ENCODE assay signal across 10 cellular contexts in the genomic region with DNA sequence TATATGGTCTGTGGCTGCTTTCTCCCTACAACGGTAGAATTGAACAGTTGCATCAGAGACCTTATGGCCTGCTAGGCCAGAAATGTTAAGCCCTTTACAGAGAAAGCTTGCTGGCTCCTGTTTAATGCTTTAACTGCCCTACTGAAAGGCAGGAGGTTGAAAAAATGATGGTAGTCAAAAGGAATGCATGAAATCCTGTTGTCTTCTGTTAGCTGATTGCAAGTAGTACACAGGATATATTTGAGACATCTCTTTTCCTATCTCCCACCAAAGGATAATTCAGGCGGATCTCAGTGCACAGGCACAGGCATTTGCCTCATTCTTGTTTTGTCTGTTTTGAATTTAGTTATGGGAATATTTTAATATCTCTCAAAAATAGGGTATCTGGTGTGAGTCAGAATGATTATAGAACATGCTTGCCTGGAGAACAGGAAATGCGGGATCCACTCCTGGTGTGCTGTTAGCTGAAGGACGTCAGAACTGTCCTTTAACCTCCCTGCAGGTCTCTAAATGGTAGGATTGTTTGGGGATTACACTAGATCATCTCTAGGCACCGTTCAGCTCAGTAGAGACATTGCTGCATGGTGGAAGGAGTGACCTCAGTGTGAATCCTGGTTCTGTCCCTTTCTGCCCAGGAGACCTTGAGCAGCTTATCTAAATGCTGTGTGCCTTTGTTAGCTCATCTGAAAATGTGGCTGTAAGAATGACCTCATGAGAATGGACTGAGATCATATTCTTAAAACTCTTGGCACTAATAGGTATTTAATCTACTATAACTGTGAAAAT. TPM values are rescaled to one million over a fixed set of nuclear protein-coding genes. Genes with fewer than 3 reads are reported as not detected.
DNase-seq lines count a peak whose midpoint lies in the region; ATAC-seq and TF ChIP-seq lines count a peak whose summit lies in the region.
"Had no signal": no experiment of that assay in that cellular context is flagged by ENCODE, and none has a peak within 500 bp of the region (broad histone marks: within the 10 kb centered on the region; RNA-seq: fewer than 3 reads in every experiment).

No MANE protein-coding gene starts in this region.

- POLR2A ChIA-PET in PC-3 (lab: Charles Lee; ENCODE audit: unreplicated experiment) = no interaction called here
- POLR2A ChIA-PET in GM10248 (lab: Yijun Ruan, JAX) = interaction anchor here (0.7 to 1.1 kb wide), 2 partner anchors 17 to 20 kb away, joined by 4 to 8 read pairs; no protein-coding TSS in a partner anchor

- no peak overlapping the region for H4K91ac ChIP-seq in H9 (ENCODE audit: insufficient read length, low read depth, low read length)

- no peak overlapping the region for H4K8ac ChIP-seq in H9 (replicated peaks; ENCODE audit: insufficient read length, low read depth, low read length)

- in situ Hi-C loops in gastrocnemius medialis (cut with MboI; ENCODE audit: low sequenced_read_pairs in 4 of 4) = no loop called here

- peak; percentile 87 for DNase-seq in DMS53 (lab: John Stamatoyannopoulos, UW)
- DNase-seq in PC-3 = peak; percentile 87
- no peak for DNase-seq in neural crest cell (ENCODE audit: low read depth, low spot score)
- DNase-seq in GM10248 (ENCODE audit: extremely low spot score) = no peak
- DNase-seq in H9 = no peak
- DNase-seq in gastrocnemius medialis = no peak
- DNase-seq: activated gamma-delta T cell, nucleus accumbens had no signal

- H2AFZ ChIP-seq in PC-3 (ENCODE audit: low read length) = no peak overlapping the region
- no peak overlapping the region for H2AFZ ChIP-seq in H9 (ENCODE audit: low read length)

- peaks cover 8% of the 10 kb centered on the region for H3F3A ChIP-seq in PC-3 (ENCODE audit: low read length, unreplicated experiment)

- no TSS peak for BruUV-seq in PC-3 (replicated peaks; lab: Mats Ljungman, UMichigan)

- H2BK20ac ChIP-seq in H9 (ENCODE audit: low read depth, low read length, poor library complexity, severe bottlenecking) = no peak overlapping the region

- H3K4me3 Mint-ChIP-seq in neural crest cell (no peak overlapping the region), H9 (peak overlapping the region in 1 of 2 experiments; percentile 6; a peak in 1 of 5 replicates)

- H2BK15ac ChIP-seq in H9 (ENCODE audit: low read depth, low read length) = no peak overlapping the region

- H3K56ac ChIP-seq in H9 (ENCODE audit: insufficient read length, low read depth, low read length) = no peak overlapping the region

- H3K14ac ChIP-seq in H9 (ENCODE audit: insufficient read depth, low read length) = no peak overlapping the region

- no peak overlapping the region for H3K4ac ChIP-seq in H9 (ENCODE audit: low read depth, low read length)

- no peak overlapping the region for H2BK12ac ChIP-seq in H9 (ENCODE audit: insufficient read length, low read depth, low read length)

- H4K20me1 ChIP-seq in PC-3 (ENCODE audit: low read length) = no peaks in the 10 kb centered on the region
- no peaks in the 10 kb centered on the region for H4K20me1 ChIP-seq in H9 (ENCODE audit: control insufficient read depth, insufficient read depth, insufficient read length)

- H3K79me1 ChIP-seq in H9 (ENCODE audit: insufficient read depth, low read depth, low read length, poor library complexity, severe bottlenecking) = no peaks in the 10 kb centered on the region

- H3K27ac ChIP-seq in PC-3 (ENCODE audit: low read length) (peak overlapping the region; percentile 87), H9 (ENCODE audit: insufficient read length, low read depth, low read length) (no peak overlapping the region), gastrocnemius medialis (no peak overlapping the region)

- CTCF ChIA-PET in PC-3 (lab: Charles Lee) = interaction anchor here (0.5 to 1.1 kb wide), 2 partner anchors 75 to 231 kb away, joined by 3 to 7 read pairs; a partner anchor contains a TSS
- CTCF ChIA-PET in GM10248 (lab: Yijun Ruan, JAX) = interaction anchor here (0.9 to 9.3 kb wide), 7 partner anchors 10 to 103 kb away, joined by 3 to 64 read pairs (median 4); no protein-coding TSS in a partner anchor

- no peaks in the 10 kb centered on the region for H3K9me3 Mint-ChIP-seq in neural crest cell
- no peaks in the 10 kb centered on the region for H3K9me3 Mint-ChIP-seq in H9

- H3K36me3 ChIP-seq in PC-3 (ENCODE audit: low read depth, low read length) = no peaks in the 10 kb centered on the region
- no peaks in the 10 kb centered on the region for H3K36me3 ChIP-seq in gastrocnemius medialis

- no peaks in the 10 kb centered on the region for H3K23me2 ChIP-seq in H9 (ENCODE audit: insufficient read length, low read depth, low read length, poor library complexity, severe bottlenecking)

- H3K27me3 Mint-ChIP-seq in neural crest cell (ENCODE audit: low read depth) (no peaks in the 10 kb centered on the region), H9 (ENCODE audit: low read depth) (peaks cover 2% of the 10 kb centered on the region; the same call in 1 of the 2 replicates)

- H3K4me2 ChIP-seq in PC-3 (ENCODE audit: low read length) (peak overlapping the region; percentile 59), H9 (ENCODE audit: insufficient read depth, insufficient read length, low read length) (no peak overlapping the region)

- H3K36me3 Mint-ChIP-seq in neural crest cell (ENCODE audit: low read depth) (no peaks in the 10 kb centered on the region), H9 (ENCODE audit: insufficient read depth in 1 of 3, low read depth in 3 of 3) (no peaks in the 10 kb centered on the region)

- H2AK5ac ChIP-seq in H9 (ENCODE audit: insufficient read length, low read length) = no peak overlapping the region

- no peak overlapping the region for H3T11ph ChIP-seq in H9 (ENCODE audit: low read length)

- WGBS in H9 (ENCODE audit: extremely low coverage, insufficient read length, low lambda C conversion rate) = no CpG with 5 or more reads among the region's 5 CpGs

- TF ChIP-seq POLR2A in gastrocnemius medialis (IDR thresholded peaks at IDR 0.05) = no peak

- H2BK5ac ChIP-seq in H9 (ENCODE audit: insufficient read length, low read length) = no peak overlapping the region

- no peak overlapping the region for H3K18ac ChIP-seq in H9 (ENCODE audit: insufficient read length, low read depth, low read length)

- H3K9me3 ChIP-seq in PC-3 (ENCODE audit: low read length) (no peaks in the 10 kb centered on the region), H9 (ENCODE audit: control insufficient read depth, low read depth, low read length) (no peaks in the 10 kb centered on the region), gastrocnemius medialis (no peaks in the 10 kb centered on the region)

- H3K9ac ChIP-seq in PC-3 (ENCODE audit: low read length) (peak overlapping the region; percentile 47), H9 (ENCODE audit: extremely low read depth, insufficient read length, low read length) (no peak overlapping the region)

- peak; percentile 87 for ATAC-seq in PC-3
- ATAC-seq in esophagus mucosa = peak; percentile 73
- no peak for ATAC-seq in GM18867 (IDR thresholded peaks at IDR 0.05; ENCODE audit: unreplicated experiment)
- no peak for ATAC-seq in gastrocnemius medialis

- H3K27ac Mint-ChIP-seq in neural crest cell (ENCODE audit: unreplicated experiment) (peak overlapping the region; percentile 70), H9 (peak overlapping the region in 1 of 3 experiments; percentile 32; a peak in 1 of 7 replicates)

- peaks cover 28% of the 10 kb centered on the region for H3K4me1 Mint-ChIP-seq in neural crest cell
- peaks cover 20 to 27% of the 10 kb centered on the region in 2 experiments for H3K4me1 Mint-ChIP-seq in H9

- intact Hi-C loops in PC-3 (cut with micrococcal nuclease) (no loop called here), gastrocnemius medialis (cut with DNase I; ENCODE audit: low total_unique reads) (no loop called here)

- H3K27me3 ChIP-seq in PC-3 (ENCODE audit: low read length) = no peaks in the 10 kb centered on the region
- H3K27me3 ChIP-seq in H9 (ENCODE audit: insufficient read depth, low read length) = no peaks in the 10 kb centered on the region
- H3K27me3 ChIP-seq in gastrocnemius medialis = no peaks in the 10 kb centered on the region

- H3K9me2 ChIP-seq in PC-3 (replicated peaks; ENCODE audit: low read length) = no peaks in the 10 kb centered on the region

- H2BK120ac ChIP-seq in H9 (ENCODE audit: low read depth, low read length, poor library complexity, severe bottlenecking) = no peak overlapping the region

- TF ChIP-seq CTCF in PC-3 (conservative IDR thresholded peaks at IDR 0.05; ENCODE audit: low read depth, low read length) (no peak), neural crest cell (conservative IDR thresholded peaks at IDR 0.05) (no peak), GM10248 (IDR thresholded peaks at IDR 0.05; ENCODE audit: control extremely low read depth, extremely low read depth, low read depth, missing control alignments) (no peak), H9 (conservative IDR thresholded peaks at IDR 0.05) (no peak), gastrocnemius medialis (IDR thresholded peaks at IDR 0.05 in 4 of 5, conservative IDR thresholded peaks at IDR 0.05 in 1 of 5) (no peak)

- no peak overlapping the region for H3K23ac ChIP-seq in H9 (ENCODE audit: insufficient read length, low read depth, low read length)

- H3K4me3 ChIP-seq in PC-3 (ENCODE audit: low read length) = peak overlapping the region; percentile 4; the same call in 1 of the 2 replicates
- H3K4me3 ChIP-seq in gastrocnemius medialis = no peak overlapping the region

- H3K4me1 ChIP-seq in PC-3 (ENCODE audit: insufficient read depth, low read length) = peaks cover 42% of the 10 kb centered on the region
- peaks cover 10% of the 10 kb centered on the region for H3K4me1 ChIP-seq in H9 (ENCODE audit: insufficient read depth, low read length)
- H3K4me1 ChIP-seq in gastrocnemius medialis = peaks cover 4 to 10% of the 10 kb centered on the region in 2 donors

- H3K79me2 ChIP-seq in PC-3 (ENCODE audit: low read length) = peaks cover 54% of the 10 kb centered on the region
- H3K79me2 ChIP-seq in H9 (ENCODE audit: insufficient read depth, low read length) = no peaks in the 10 kb centered on the region

- H4K5ac ChIP-seq in H9 (ENCODE audit: insufficient read length, low read depth, low read length) = no peak overlapping the region

RNA-seq across cellular contexts. Expression of a gene that starts 49.5 kb away (rescaled TPM):
- total RNA-seq in PC-3 (2014; rRNA removed) (28.7 and 31.5 TPM in 2 replicates), esophagus mucosa (41.7 TPM), neural crest cell (47.9 and 54.3 TPM in 2 replicates), H9 (2021) (28.7 and 35.5 TPM in 2 replicates), gastrocnemius medialis (10 to 100 TPM in 3 of 4 donors, 1 to 10 TPM in 1; 6.6 to 20.4 (median 16.9) TPM)

Comparison
In these comparisons a context has a peak if more than half of its experiments do, and no peak if none do; other contexts are left out.
1. DNase-seq: peak in DMS53 (single experiment) and PC-3 (single experiment); none in neural crest cell (single experiment), GM10248 (single experiment), H9 (single experiment) and gastrocnemius medialis (0 of 2).
2. ATAC-seq: peak in PC-3 (single experiment) and esophagus mucosa (single experiment); none in GM18867 (single experiment) and gastrocnemius medialis (0 of 2).